Comparison of ENCODE assay signal across 19 cellular contexts in genomic region chr1:201108614-201109013, GRCh38. TPM values are rescaled to one million over a fixed set of nuclear protein-coding genes. Genes with fewer than 3 reads are reported as not detected.
DNase-seq lines count a peak whose midpoint lies in the region; ATAC-seq and TF ChIP-seq lines count a peak whose summit lies in the region.
"Had no signal": no experiment of that assay in that cellular context is flagged by ENCODE, and none has a peak within 500 bp of the region (broad histone marks: within the 10 kb centered on the region; RNA-seq: fewer than 3 reads in every experiment).

No MANE protein-coding gene starts in this region.

- H3K27ac ChIP-seq in neuronal stem cell (replicated peaks; ENCODE audit: low read length): no peak overlapping the region
- no peak overlapping the region for H3K27ac ChIP-seq in tibial artery

- peak; percentile 77 for ATAC-seq in GM18868 (IDR thresholded peaks at IDR 0.05; ENCODE audit: unreplicated experiment)
- peak; percentile 32 for ATAC-seq in WTC11
- no peak for ATAC-seq in GM18907 (IDR thresholded peaks at IDR 0.05; ENCODE audit: unreplicated experiment)
- ATAC-seq in HG02938 (IDR thresholded peaks at IDR 0.05; ENCODE audit: unreplicated experiment): no peak
- ATAC-seq: left colon had no signal

- no peaks in the 10 kb centered on the region for H3K9me3 Mint-ChIP-seq in WTC11
- H3K9me3 Mint-ChIP-seq: activated T-helper 1 cell treated with anti-CD3 and anti-CD28 coated beads, Interleukin-12 subunit alpha, Interleukin-12 subunit beta, Interleukin-2, Interleukin-4 antibody, amounts not matched to agents 30 ng/mL and 10 ng/mL and 1 ng/mL, durations not matched to agents 14 hours and 24 hours and 36 hours had no signal

- no peak overlapping the region for H2BK12ac ChIP-seq in neuronal stem cell (ENCODE audit: low read length)

- no peaks in the 10 kb centered on the region for H3K79me1 ChIP-seq in neuronal stem cell (ENCODE audit: low read depth, low read length)

- DNase-seq in NCI-H187 treated with DMSO at 0.1 percent for 48 hours (lab: John Stamatoyannopoulos, UW) (peak; percentile 40), WTC11 (ENCODE audit: low spot score) (no peak), neuronal stem cell (ENCODE audit: low spot score) (peak; percentile 50), globus pallidus (ENCODE audit: low spot score) (no peak), tibial artery (no peak)
- DNase-seq: activated CD4-positive, alpha-beta T cell treated with anti-CD3 and anti-CD28 coated beads, Interleukin-2, amount 50 U/mL, for 4 hours; AML-193; amniotic stem cell; hippocampal formation; left colon; retina; SHP77 had no signal

- no peak overlapping the region for H2AFZ ChIP-seq in neuronal stem cell (ENCODE audit: low read length)

- CTCF ChIA-PET in WTC11 (lab: Charles Lee): interaction anchor here (0.7 to 3.2 kb wide), 4 partner anchors 11 to 137 kb away, joined by 3 to 13 read pairs (median 4); no protein-coding TSS in a partner anchor

- no peak overlapping the region for H3K4ac ChIP-seq in neuronal stem cell (ENCODE audit: low read length)

- H3K27me3 ChIP-seq in neuronal stem cell (ENCODE audit: control insufficient read depth in 3 of 3, insufficient read depth in 3 of 3, low read depth in 1 of 3, low read length in 3 of 3) (no peaks in the 10 kb centered on the region), tibial artery (peaks cover 0 to 8% of the 10 kb centered on the region in 2 donors)

- H3K4me1 ChIP-seq in neuronal stem cell (ENCODE audit: control insufficient read depth in 2 of 2, insufficient read depth in 1 of 2, low read depth in 1 of 2, low read length in 2 of 2) (peaks cover 16 to 29% of the 10 kb centered on the region in 2 donors), tibial artery (no peaks in the 10 kb centered on the region)

- no peak overlapping the region for H3K27ac Mint-ChIP-seq in WTC11
- H3K27ac Mint-ChIP-seq: activated T-helper 1 cell treated with anti-CD3 and anti-CD28 coated beads, Interleukin-12 subunit alpha, Interleukin-12 subunit beta, Interleukin-2, Interleukin-4 antibody, amounts not matched to agents 30 ng/mL and 10 ng/mL and 1 ng/mL, durations not matched to agents 14 hours and 24 hours and 36 hours had no signal

- H3K36me3 ChIP-seq in neuronal stem cell (replicated peaks in 1 of 2; ENCODE audit: control insufficient read depth in 2 of 2, insufficient read depth in 2 of 2, low read length in 2 of 2) (no peaks in the 10 kb centered on the region), tibial artery (no peaks in the 10 kb centered on the region)

- no peak overlapping the region for H3K18ac ChIP-seq in neuronal stem cell (ENCODE audit: low read length)

- H3K14ac ChIP-seq in neuronal stem cell (ENCODE audit: low read length): no peak overlapping the region

- no peak for TF ChIP-seq CTCF in WTC11 (IDR thresholded peaks at IDR 0.05)
- TF ChIP-seq CTCF in tibial artery (IDR thresholded peaks at IDR 0.05): no peak

- POLR2A ChIA-PET in WTC11 (lab: Charles Lee): no interaction called here

- H2BK5ac ChIP-seq in neuronal stem cell (ENCODE audit: low read length): no peak overlapping the region

- H2BK15ac ChIP-seq in neuronal stem cell (ENCODE audit: low read length): no peak overlapping the region

- H3K9ac ChIP-seq in neuronal stem cell (ENCODE audit: low read depth, low read length, poor library complexity): no peak overlapping the region

- no peak overlapping the region for H4K8ac ChIP-seq in neuronal stem cell (ENCODE audit: low read depth, low read length)

- H3K4me2 ChIP-seq in neuronal stem cell (ENCODE audit: insufficient read depth, low read length, poor library complexity, severe bottlenecking): no peak overlapping the region

- no peak overlapping the region for H3K4me3 Mint-ChIP-seq in WTC11
- H3K4me3 Mint-ChIP-seq: activated T-helper 1 cell treated with anti-CD3 and anti-CD28 coated beads, Interleukin-12 subunit alpha, Interleukin-12 subunit beta, Interleukin-2, Interleukin-4 antibody, amounts not matched to agents 30 ng/mL and 10 ng/mL and 1 ng/mL, durations not matched to agents 14 hours and 24 hours and 36 hours had no signal

- no peak overlapping the region for H4K91ac ChIP-seq in neuronal stem cell (ENCODE audit: low read depth, low read length, poor library complexity)

- peaks cover 12% of the 10 kb centered on the region for H3K27me3 Mint-ChIP-seq in WTC11 (ENCODE audit: low read depth)

- H3K4me3 ChIP-seq in neuronal stem cell (ENCODE audit: low read length in 2 of 2) (no peak overlapping the region), tibial artery (no peak overlapping the region)

- intact Hi-C loops in tibial artery (cut with DNase I; ENCODE audit: low total_unique reads): no loop called here

- no CpG with 5 or more reads among the region's 1 CpG for WGBS in neuronal stem cell (ENCODE audit: extremely low coverage in 2 of 2, insufficient read length in 2 of 2, insufficient replicate concordance in 1 of 2), 2 donors

- H3K23ac ChIP-seq in neuronal stem cell (ENCODE audit: low read depth, low read length, poor library complexity): no peak overlapping the region

- no peaks in the 10 kb centered on the region for H3K36me3 Mint-ChIP-seq in WTC11

- no peak overlapping the region for H2AK5ac ChIP-seq in neuronal stem cell (ENCODE audit: low read depth, low read length)

- H3K4me1 Mint-ChIP-seq in WTC11: peaks cover 10% of the 10 kb centered on the region

- H2BK120ac ChIP-seq in neuronal stem cell (ENCODE audit: low read depth, low read length): no peak overlapping the region

- H3K9me3 ChIP-seq in neuronal stem cell (replicated peaks in 1 of 2; ENCODE audit: control insufficient read depth in 2 of 2, insufficient read depth in 1 of 2, low read depth in 1 of 2, low read length in 2 of 2): no peaks in the 10 kb centered on the region
- no peaks in the 10 kb centered on the region for H3K9me3 ChIP-seq in tibial artery

TF ChIP-seq in WTC11, 78 proteins besides CTCF, POLR2A, EP300 and RAD21 (continues in another document):
- TF ChIP-seq GTF2I (CRISPR knock-in tag; conservative IDR thresholded peaks at IDR 0.05): no peak
- TF ChIP-seq CREM (CRISPR knock-in tag; IDR thresholded peaks at IDR 0.05): no peak
- TF ChIP-seq ZNF396 (CRISPR knock-in tag; IDR thresholded peaks at IDR 0.05; ENCODE audit: borderline replicate concordance): no peak
- no peak for TF ChIP-seq CREB1 (CRISPR knock-in tag; IDR thresholded peaks at IDR 0.05)
- TF ChIP-seq FOXP1 (CRISPR knock-in tag; IDR thresholded peaks at IDR 0.05; ENCODE audit: borderline replicate concordance): no peak
- TF ChIP-seq SMAD3 (CRISPR knock-in tag; IDR thresholded peaks at IDR 0.05; ENCODE audit: borderline replicate concordance): no peak
- no peak for TF ChIP-seq MYBL2 (CRISPR knock-in tag; IDR thresholded peaks at IDR 0.05)
- no peak for TF ChIP-seq ZSCAN18 (CRISPR knock-in tag; IDR thresholded peaks at IDR 0.05)
- no peak for TF ChIP-seq ZNF532 (CRISPR knock-in tag; IDR thresholded peaks at IDR 0.05; ENCODE audit: borderline replicate concordance)
- TF ChIP-seq FOXK1 (CRISPR knock-in tag; IDR thresholded peaks at IDR 0.05): no peak
- no peak for TF ChIP-seq TEAD4 (CRISPR knock-in tag; IDR thresholded peaks at IDR 0.05)

RNA-seq across cellular contexts. Expression of gene CACNA1S, which starts 3.6 kb away (rescaled TPM):
- 0.02 to 0.09 TPM (median 0.07 TPM) in 3 replicates for total RNA-seq in WTC11 (2021)
- 0.17 TPM for polyA plus RNA-seq in neuronal stem cell (2013, experiment 1 of 2)
- polyA plus RNA-seq in neuronal stem cell (2013, experiment 2 of 2): 0.21 TPM
- total RNA-seq: activated T-helper 1 cell treated with anti-CD3 and anti-CD28 coated beads, Interleukin-12 subunit alpha, Interleukin-12 subunit beta, Interleukin-2, Interleukin-4 antibody, amounts not matched to agents 30 ng/mL and 10 ng/mL and 1 ng/mL, durations not matched to agents 14 hours and 24 hours and 36 hours; Daoy; left colon had no signal
- polyA plus RNA-seq: esophagus had no signal

RNA-seq across cellular contexts. Expression of gene ASCL5, which starts 18.4 kb away (rescaled TPM):
- 0.18 to 0.53 TPM (median 0.31 TPM) in 3 replicates for total RNA-seq in WTC11 (2021)
- 0.04 TPM for polyA plus RNA-seq in neuronal stem cell (2013, experiment 1 of 2)
- polyA plus RNA-seq in neuronal stem cell (2013, experiment 2 of 2): 0.03 TPM
- total RNA-seq: activated T-helper 1 cell treated with anti-CD3 and anti-CD28 coated beads, Interleukin-12 subunit alpha, Interleukin-12 subunit beta, Interleukin-2, Interleukin-4 antibody, amounts not matched to agents 30 ng/mL and 10 ng/mL and 1 ng/mL, durations not matched to agents 14 hours and 24 hours and 36 hours; Daoy; left colon; temporal lobe had no signal
- polyA plus RNA-seq: esophagus had no signal

RNA-seq across cellular contexts. Expression of gene TMEM9, which starts 45.7 kb away (rescaled TPM):
- 97.5 to 109 TPM (median 102 TPM) in 3 replicates for total RNA-seq in WTC11 (2021)
- polyA plus RNA-seq in neuronal stem cell (2013, experiment 1 of 2): 72.8 TPM
- polyA plus RNA-seq in neuronal stem cell (2013, experiment 2 of 2): 72.0 TPM

Comparison
In these comparisons a context has a peak if more than half of its experiments do, and no peak if none do; other contexts are left out.
1. ATAC-seq: peak in GM18868 (single experiment) and WTC11 (single experiment); none in GM18907 (single experiment) and HG02938 (single experiment).
2. DNase-seq: peak in NCI-H187 treated with DMSO at 0.1 percent for 48 hours (single experiment) and neuronal stem cell (single experiment); none in WTC11 (single experiment), globus pallidus (single experiment) and tibial artery (0 of 2).